Comparison of ENCODE assay signal across 32 cellular contexts in the genomic region with DNA sequence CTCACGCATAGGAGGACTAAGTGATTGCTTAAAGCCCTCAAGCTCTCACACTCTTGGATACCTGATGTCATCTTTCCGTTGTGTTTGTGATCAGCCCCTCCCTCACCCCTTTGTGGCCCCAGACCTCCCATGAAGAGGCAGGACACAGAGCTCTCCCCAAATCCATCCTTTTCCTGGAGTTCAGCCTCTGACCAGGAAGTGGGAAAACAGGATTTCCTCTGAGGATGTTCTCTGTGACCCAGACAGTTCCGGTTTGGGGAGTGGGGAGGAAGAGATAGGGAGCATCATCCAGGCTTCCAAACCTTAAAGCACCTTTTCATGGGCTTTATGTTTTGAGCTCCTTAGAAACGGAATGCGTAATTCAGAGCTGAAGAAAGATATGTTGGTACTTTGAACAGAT. TPM values are rescaled to one million over a fixed set of nuclear protein-coding genes. Genes with fewer than 3 reads are reported as not detected.
"Had no signal": no experiment of that assay in that cellular context is flagged by ENCODE, and none has a peak within 500 bp of the region (broad histone marks: within the 10 kb centered on the region; RNA-seq: fewer than 3 reads in every experiment).

No MANE protein-coding gene starts in this region.

- H3K36me3 Mint-ChIP-seq: activated naive CD4-positive, alpha-beta T cell treated with anti-CD3 and anti-CD28 coated beads, Interleukin-2, amount 50 U/mL, for 72 hours; WTC11 had no signal

- H3K27me3 ChIP-seq: ascending aorta, body of pancreas, SJCRH30 had no signal

- H3K9me3 ChIP-seq: ascending aorta, body of pancreas, SJCRH30 had no signal

- H3K27ac Mint-ChIP-seq: activated CD8-positive, alpha-beta memory T cell treated with anti-CD3 and anti-CD28 coated beads, Interleukin-2, amount 10 ng/mL, durations not matched to agents 7 days and 5 days; activated naive CD4-positive, alpha-beta T cell treated with anti-CD3 and anti-CD28 coated beads, Interleukin-2, amount 50 U/mL, for 72 hours; activated naive CD8-positive, alpha-beta T cell treated with anti-CD3 and anti-CD28 coated beads, Interleukin-2, amount 50 U/mL, for 24 hours; activated T-cell treated with anti-CD3 and anti-CD28 coated beads, Interleukin-2, amount 50 U/mL, for 24 hours; activated T-helper 1 cell treated with anti-CD3 and anti-CD28 coated beads, Interleukin-12 subunit alpha, Interleukin-12 subunit beta, Interleukin-2, Interleukin-4 antibody, amounts not matched to agents 30 ng/mL and 10 ng/mL and 1 ng/mL, durations not matched to agents 14 hours and 24 hours and 36 hours; T-helper 1 cell treated with Interleukin-12 subunit alpha and Interleukin-12 subunit beta and Interleukin-4 antibody, amounts not matched to agents 30 μg/mL and 1 μg/mL, for 36 hours; WTC11 had no signal

- H3K9me3 Mint-ChIP-seq: activated naive CD4-positive, alpha-beta T cell treated with anti-CD3 and anti-CD28 coated beads, Interleukin-2, amount 50 U/mL, for 72 hours; activated naive CD8-positive, alpha-beta T cell treated with anti-CD3 and anti-CD28 coated beads, Interleukin-2, amount 50 U/mL, for 24 hours; activated T-cell treated with anti-CD3 and anti-CD28 coated beads, Interleukin-2, amount 50 U/mL, for 24 hours; activated T-helper 1 cell treated with anti-CD3 and anti-CD28 coated beads, Interleukin-12 subunit alpha, Interleukin-12 subunit beta, Interleukin-2, Interleukin-4 antibody, amounts not matched to agents 30 ng/mL and 10 ng/mL and 1 ng/mL, durations not matched to agents 14 hours and 24 hours and 36 hours; T-helper 1 cell treated with Interleukin-12 subunit alpha and Interleukin-12 subunit beta and Interleukin-4 antibody, amounts not matched to agents 30 μg/mL and 1 μg/mL, for 36 hours; WTC11 had no signal

- H3K4me1 ChIP-seq: ascending aorta, body of pancreas had no signal

- H3K4me3 Mint-ChIP-seq: activated CD8-positive, alpha-beta memory T cell treated with anti-CD3 and anti-CD28 coated beads, Interleukin-2, amount 10 ng/mL, durations not matched to agents 7 days and 5 days; activated naive CD8-positive, alpha-beta T cell treated with anti-CD3 and anti-CD28 coated beads, Interleukin-2, amount 50 U/mL, for 24 hours; activated T-cell treated with anti-CD3 and anti-CD28 coated beads, Interleukin-2, amount 50 U/mL, for 24 hours; activated T-helper 1 cell treated with anti-CD3 and anti-CD28 coated beads, Interleukin-12 subunit alpha, Interleukin-12 subunit beta, Interleukin-2, Interleukin-4 antibody, amounts not matched to agents 30 ng/mL and 10 ng/mL and 1 ng/mL, durations not matched to agents 14 hours and 24 hours and 36 hours; T-helper 1 cell treated with Interleukin-12 subunit alpha and Interleukin-12 subunit beta and Interleukin-4 antibody, amounts not matched to agents 30 μg/mL and 1 μg/mL, for 36 hours; WTC11 had no signal

- H3K4me2 ChIP-seq: KMS-11 had no signal

- ATAC-seq: activated CD8-positive, alpha-beta memory T cell treated with anti-CD3 and anti-CD28 coated beads, Interleukin-2, amount 10 ng/mL, durations not matched to agents 7 days and 5 days; activated naive CD4-positive, alpha-beta T cell treated with anti-CD3 and anti-CD28 coated beads, Interleukin-2, amount 50 U/mL, for 72 hours; activated naive CD8-positive, alpha-beta T cell treated with anti-CD3 and anti-CD28 coated beads, Interleukin-2, amount 50 U/mL, for 24 hours; body of pancreas; Panc1; WTC11 had no signal

- H3K4me1 Mint-ChIP-seq: activated naive CD8-positive, alpha-beta T cell treated with anti-CD3 and anti-CD28 coated beads, Interleukin-2, amount 50 U/mL, for 24 hours had no signal

- H3K4me3 ChIP-seq: ascending aorta, body of pancreas, cardiac muscle cell, SJCRH30 had no signal

- H3K27ac ChIP-seq: ascending aorta, body of pancreas, cardiac muscle cell, KMS-11, RWPE1, SJCRH30 had no signal

- H3K36me3 ChIP-seq: ascending aorta, cardiac muscle cell, SJCRH30 had no signal

- DNase-seq: activated CD4-positive, alpha-beta T cell treated with anti-CD3 and anti-CD28 coated beads for 48 hours; activated CD4-positive, alpha-beta T cell treated with anti-CD3 and anti-CD28 coated beads, Interleukin-2, amount 50 U/mL, for 48 hours; activated CD4-positive, CD25-positive, alpha-beta regulatory T cell treated with anti-CD3 and anti-CD28 coated beads, Interleukin-2, amount 50 U/mL, for 72 hours; activated CD8-positive, alpha-beta memory T cell treated with anti-CD3 and anti-CD28 coated beads, Interleukin-2, amount 10 ng/mL, durations not matched to agents 7 days and 5 days; activated effector memory CD4-positive, alpha-beta T cell treated with Interleukin-2 at 50 U/mL for 16 hours; activated naive CD4-positive, alpha-beta T cell; activated naive CD8-positive, alpha-beta T cell treated with anti-CD3 and anti-CD28 coated beads, Interleukin-2, amount 50 U/mL, for 24 hours; activated T-cell treated with anti-CD3 and anti-CD28 coated beads, Interleukin-2, amount 50 U/mL, for 24 hours; amniotic stem cell; body of pancreas; NCI-H1092; NCI-H1417; NCI-H1694; NCI-H2029; NCI-H2107; NCI-H345; NCI-H510A; NCI-H526 treated with DMSO at 0.1 percent for 48 hours; NK-92 treated with Interleukin-12 subunit alpha and Interleukin-12 subunit beta, amount 100 ng/mL, for 24 hours; OCI-M1; Right ventricle myocardium superior had no signal

RNA-seq across cellular contexts. Expression of a gene that starts 11.9 kb away (rescaled TPM):
- total RNA-seq: activated CD8-positive, alpha-beta memory T cell treated with anti-CD3 and anti-CD28 coated beads, Interleukin-2, amount 10 ng/mL, durations not matched to agents 7 days and 5 days; activated T-helper 1 cell treated with anti-CD3 and anti-CD28 coated beads, Interleukin-12 subunit alpha, Interleukin-12 subunit beta, Interleukin-2, Interleukin-4 antibody, amounts not matched to agents 30 ng/mL and 10 ng/mL and 1 ng/mL, durations not matched to agents 14 hours and 24 hours and 36 hours; MCF 10A had no signal

RNA-seq across cellular contexts. Expression of a gene that starts 54.1 kb away (rescaled TPM):
- total RNA-seq: activated CD8-positive, alpha-beta memory T cell treated with anti-CD3 and anti-CD28 coated beads, Interleukin-2, amount 10 ng/mL, durations not matched to agents 7 days and 5 days; activated naive CD4-positive, alpha-beta T cell treated with anti-CD3 and anti-CD28 coated beads, Interleukin-2, amount 50 U/mL, for 72 hours; activated T-helper 1 cell treated with anti-CD3 and anti-CD28 coated beads, Interleukin-12 subunit alpha, Interleukin-12 subunit beta, Interleukin-2, Interleukin-4 antibody, amounts not matched to agents 30 ng/mL and 10 ng/mL and 1 ng/mL, durations not matched to agents 14 hours and 24 hours and 36 hours; ascending aorta; cardiac muscle cell; Right ventricle myocardium superior; SJCRH30; WTC11 had no signal
- polyA plus RNA-seq: cardiac muscle cell had no signal
